8 cellular contexts compared by ENCODE assay signal in genomic region chr3:75294124-75294523, GRCh38.
DNase-seq lines count a peak whose midpoint lies in the region; TF ChIP-seq lines count a peak whose summit lies in the region.

No MANE protein-coding gene starts in this region.

- H3K27ac ChIP-seq in esophagus muscularis mucosa (replicated peaks in 1 of 4) (no peak overlapping the region), neural progenitor cell (no peak overlapping the region)

- H3K9me3 Mint-ChIP-seq in neural progenitor cell, result peaks cover 5% of the 10 kb centered on the region

- H3K27me3 ChIP-seq in esophagus muscularis mucosa (no peaks in the 10 kb centered on the region), neural progenitor cell (peaks cover 6% of the 10 kb centered on the region)

- H3K36me3 Mint-ChIP-seq in neural progenitor cell, result no peaks in the 10 kb centered on the region

- TF ChIP-seq CTCF in GM10266 (IDR thresholded peaks at IDR 0.05; ENCODE audit: control insufficient read depth, insufficient read depth, low read depth, missing control alignments), result peak; percentile 37
- peak; percentile 73 to 78 (median 75) for TF ChIP-seq CTCF in esophagus muscularis mucosa (IDR thresholded peaks at IDR 0.05)
- TF ChIP-seq CTCF in neural progenitor cell (IDR thresholded peaks at IDR 0.05), result peak; percentile 70

- no peak overlapping the region for H3K4me3 Mint-ChIP-seq in neural progenitor cell

- H3K4me1 ChIP-seq in esophagus muscularis mucosa (peaks cover 0 to 7% (median 2%) of the 10 kb centered on the region in 4 donors), neural progenitor cell (no peaks in the 10 kb centered on the region)

- no peak overlapping the region for H3K27ac Mint-ChIP-seq in neural progenitor cell

- DNase-seq in GM10266 (ENCODE audit: extremely low spot score) (peak; percentile 30), HCEC 1CT (peak; percentile 3), OCI-M1 (lab: John Stamatoyannopoulos, UW) (peak; percentile 14), esophagus muscularis mucosa (ENCODE audit: extremely low spot score) (peak; percentile 89), neural progenitor cell (ENCODE audit: low spot score) (peak; percentile 67), LoVo (ENCODE audit: low spot score) (no peak), NCI-H2171 treated with DMSO at 0.1 percent for 48 hours (lab: John Stamatoyannopoulos, UW) (no peak)
- no peak for DNase-seq in stimulated activated CD4-positive, alpha-beta T cell treated with anti-CD3 and anti-CD28 coated beads, Interleukin-12 subunit alpha, Interleukin-12 subunit beta, amount 100 ng/mL, for 4 hours

- TF ChIP-seq EP300 in esophagus muscularis mucosa (IDR thresholded peaks at IDR 0.05), result no peak

- H3F3A ChIP-seq in neural progenitor cell (ENCODE audit: low read depth), result no peaks in the 10 kb centered on the region

- H3K79me2 ChIP-seq in neural progenitor cell (ENCODE audit: low read depth), result no peaks in the 10 kb centered on the region

- intact Hi-C loops in esophagus muscularis mucosa (cut with DNase I), result loop anchor here (1.0 to 10.0 kb wide), 3 partner anchors 135 to 351 kb away; no protein-coding TSS in a partner anchor

- H2AFZ ChIP-seq in neural progenitor cell (replicated peaks), result no peak overlapping the region

- no peaks in the 10 kb centered on the region for H3K4me1 Mint-ChIP-seq in neural progenitor cell

- no peak for TF ChIP-seq POLR2A in esophagus muscularis mucosa (IDR thresholded peaks at IDR 0.05; ENCODE audit: low read depth)

- no peaks in the 10 kb centered on the region for H4K20me1 ChIP-seq in neural progenitor cell (ENCODE audit: low read depth)

- H3K9ac ChIP-seq in neural progenitor cell, result no peak overlapping the region

- H3K36me3 ChIP-seq in esophagus muscularis mucosa (no peaks in the 10 kb centered on the region), neural progenitor cell (no peaks in the 10 kb centered on the region)

- H3K4me2 ChIP-seq in neural progenitor cell, result no peak overlapping the region

- WGBS in esophagus muscularis mucosa, result 17% methylated on average over 4 of the region's 4 CpGs

- H3K9me3 ChIP-seq in esophagus muscularis mucosa (no peaks in the 10 kb centered on the region), neural progenitor cell (ENCODE audit: low read depth) (no peaks in the 10 kb centered on the region)

- H3K27me3 Mint-ChIP-seq in neural progenitor cell (ENCODE audit: insufficient read depth, low read depth), result no peaks in the 10 kb centered on the region

- H3K4me3 ChIP-seq in esophagus muscularis mucosa, result no peak overlapping the region
- H3K4me3 ChIP-seq in neural progenitor cell, result no peak overlapping the region

Comparison
In these comparisons a context has a peak if more than half of its experiments do, and no peak if none do; other contexts are left out.
1. DNase-seq: peak in GM10266 (single experiment), HCEC 1CT (single experiment), OCI-M1 (single experiment), esophagus muscularis mucosa (single experiment) and neural progenitor cell (single experiment); none in LoVo (single experiment), NCI-H2171 treated with DMSO at 0.1 percent for 48 hours (single experiment) and stimulated activated CD4-positive, alpha-beta T cell treated with anti-CD3 and anti-CD28 coated beads, Interleukin-12 subunit alpha, Interleukin-12 subunit beta, amount 100 ng/mL, for 4 hours (single experiment).
2. Peak in every context shown above with its lines, with median percentiles within 50 percentile points of each other: CTCF ChIP-seq.